ENCODE assay signal across 1 cellular context in genomic region chr14:24296341-24297157, GRCh38.
TF ChIP-seq lines count a peak whose summit lies in the region.

No MANE protein-coding gene starts in this region.

TF ChIP-seq in SK-N-SH, 30 proteins besides CTCF, POLR2A, EP300 and RAD21 (continued from another document):
- TF ChIP-seq IRF3 (IDR thresholded peaks at IDR 0.05; ENCODE audit: low read depth, low read length) (no peak), RFX5 (IDR thresholded peaks at IDR 0.05; ENCODE audit: low read length) (no peak), SMC3 (IDR thresholded peaks at IDR 0.05; ENCODE audit: low read depth, low read length) (peak; percentile 90), MAX (IDR thresholded peaks at IDR 0.05; ENCODE audit: low read depth) (0 out of 2 replicates have a peak, but pooled peaks have one; percentile 20)
TF ChIP-seq in SK-N-SH: peak in this region for 3.
